In genomic region chr17:2103456-2103855, GRCh38 we compare ENCODE assay signal across 16 cellular contexts.
"Had no signal": no experiment of that assay in that cellular context is flagged by ENCODE, and none has a peak within 500 bp of the region (broad histone marks: within the 10 kb centered on the region; RNA-seq: fewer than 3 reads in every experiment).

No MANE protein-coding gene starts in this region.

- H3K4me3 Mint-ChIP-seq: activated CD8-positive, alpha-beta memory T cell treated with anti-CD3 and anti-CD28 coated beads, Interleukin-2, amount 10 ng/mL, durations not matched to agents 7 days and 5 days; memory B cell; T-helper 2 cell treated with Interferon-gamma antibody and Interleukin-4, amounts not matched to agents 5 μg/mL and 100 μg/mL, for 36 hours had no signal

- H3K9me3 Mint-ChIP-seq: memory B cell; T-helper 2 cell treated with Interferon-gamma antibody and Interleukin-4, amounts not matched to agents 5 μg/mL and 100 μg/mL, for 36 hours had no signal

- H3K36me3 ChIP-seq: ascending aorta, colonic mucosa, left ventricle myocardium inferior, ovary had no signal

- H3K27ac ChIP-seq: ascending aorta, colonic mucosa, left ventricle myocardium inferior, ovary had no signal

- DNase-seq: activated CD4-positive, alpha-beta T cell treated with anti-CD3 and anti-CD28 coated beads for 1 hour; activated CD4-positive, alpha-beta T cell treated with anti-CD3 and anti-CD28 coated beads, Interleukin-2, amount 50 U/mL, for 48 hours; activated CD8-positive, alpha-beta memory T cell treated with anti-CD3 and anti-CD28 coated beads, Interleukin-2, amount 10 ng/mL, durations not matched to agents 7 days and 5 days; activated naive CD4-positive, alpha-beta T cell; activated T-cell treated with anti-CD3 and anti-CD28 coated beads, Interleukin-2, amount 50 U/mL, for 48 hours; colonic mucosa; effector CD4-positive, alpha-beta T cell; left ventricle myocardium inferior; retina; small intestine; SW 1271; trophoblast cell had no signal

- H3K27ac Mint-ChIP-seq: activated CD8-positive, alpha-beta memory T cell treated with anti-CD3 and anti-CD28 coated beads, Interleukin-2, amount 10 ng/mL, durations not matched to agents 7 days and 5 days had no signal

- H3K27me3 Mint-ChIP-seq: activated CD8-positive, alpha-beta memory T cell treated with anti-CD3 and anti-CD28 coated beads, Interleukin-2, amount 10 ng/mL, durations not matched to agents 7 days and 5 days; memory B cell had no signal

- H3K4me3 ChIP-seq: ascending aorta, colonic mucosa, left ventricle myocardium inferior, ovary had no signal

- H3K27me3 ChIP-seq: ascending aorta, colonic mucosa, ovary had no signal

- FAIRE-seq: small intestine had no signal

- H3K9me3 ChIP-seq: ascending aorta, colonic mucosa, left ventricle myocardium inferior, ovary had no signal

- ATAC-seq: activated CD8-positive, alpha-beta memory T cell treated with anti-CD3 and anti-CD28 coated beads, Interleukin-2, amount 10 ng/mL, durations not matched to agents 7 days and 5 days had no signal
